ENCODE assay signal across 8 cellular contexts in genomic region chr7:94632338-94633024, GRCh38. TPM values are rescaled to one million over a fixed set of nuclear protein-coding genes. Genes with fewer than 3 reads are reported as not detected.
DNase-seq lines count a peak whose midpoint lies in the region; ATAC-seq and TF ChIP-seq lines count a peak whose summit lies in the region.

No MANE protein-coding gene starts in this region.

- no peaks in the 10 kb centered on the region for H3K27me3 ChIP-seq in hepatocyte

- DNase-seq in DMS53 treated with DMSO at 0.1 percent for 48 hours (lab: John Stamatoyannopoulos, UW; ENCODE audit: unreplicated experiment) = peak; percentile 22
- DNase-seq in HFFc6 = peak; percentile 86
- DNase-seq in OCI-M1 (lab: John Stamatoyannopoulos, UW) = peak; percentile 35
- DNase-seq in hepatocyte (ENCODE audit: low spot score) = peak; percentile 30
- DNase-seq in coronary artery (ENCODE audit: low spot score) = no peak
- no peak for DNase-seq in left lobe of liver (ENCODE audit: low spot score)
- DNase-seq in stimulated activated naive CD4-positive, alpha-beta T cell treated with Interleukin-2 at 50 U/mL for 16 hours (lab: John Stamatoyannopoulos, UW) = no peak

- TF ChIP-seq CTCF in HFFc6 (IDR thresholded peaks at IDR 0.05) (no peak), hepatocyte (IDR thresholded peaks at IDR 0.05; ENCODE audit: poor library complexity) (no peak), coronary artery (IDR thresholded peaks at IDR 0.05) (no peak)

- H3K36me3 ChIP-seq in hepatocyte (replicated peaks; ENCODE audit: insufficient read depth, low read depth) = no peaks in the 10 kb centered on the region

- H3K4me1 ChIP-seq in hepatocyte (ENCODE audit: insufficient read depth) = peaks cover 10% of the 10 kb centered on the region

- no peaks in the 10 kb centered on the region for H4K20me1 ChIP-seq in hepatocyte (ENCODE audit: insufficient read depth, poor library complexity, severe bottlenecking)

- H3K27ac ChIP-seq in hepatocyte (peak overlapping the region; percentile 29), coronary artery (no peak overlapping the region)

- H3K9me3 Mint-ChIP-seq in HFFc6 = no peaks in the 10 kb centered on the region

- H2AFZ ChIP-seq in hepatocyte = no peak overlapping the region

- ATAC-seq in left lobe of liver = no peak
- no peak for ATAC-seq in HG03175 (IDR thresholded peaks at IDR 0.05; ENCODE audit: unreplicated experiment)

- peaks cover 33% of the 10 kb centered on the region for H3K4me1 Mint-ChIP-seq in HFFc6 (ENCODE audit: low read depth)

- no peak overlapping the region for H3K4me3 ChIP-seq in hepatocyte
- H3K4me3 ChIP-seq in coronary artery = no peak overlapping the region

- H3K4me3 Mint-ChIP-seq in HFFc6 = peak overlapping the region; percentile 70; the same call in 1 of the 2 replicates

- WGBS in hepatocyte (ENCODE audit: low lambda C conversion rate, missing lambda C conversion rate) = 39% methylated on average over 5 of the region's 5 CpGs

- peaks cover 52% of the 10 kb centered on the region for H3K79me2 ChIP-seq in hepatocyte

- H3K27me3 Mint-ChIP-seq in HFFc6 (ENCODE audit: insufficient read depth) = no peaks in the 10 kb centered on the region

- H3K9me2 ChIP-seq in hepatocyte (replicated peaks; ENCODE audit: insufficient read depth) = no peaks in the 10 kb centered on the region

- H3K27ac Mint-ChIP-seq in HFFc6 = peak overlapping the region; percentile 90

- H3K9me3 ChIP-seq in hepatocyte (ENCODE audit: low read depth) = no peaks in the 10 kb centered on the region

- peak overlapping the region; percentile 49 for H3K4me2 ChIP-seq in hepatocyte

- no peaks in the 10 kb centered on the region for H3K36me3 Mint-ChIP-seq in HFFc6 (ENCODE audit: low read depth)

RNA-seq across cellular contexts. Expression of gene SGCE, which starts 23.5 kb away (rescaled TPM):
- 10 to 100 TPM; 30.2 to 52.7 (median 49.0) TPM for total RNA-seq in HFFc6 (2021; fragmentation: NEBNext Ultra II Directional; extraction: Animal tissue kit (Norgen Biotek cat#: 25700))
- total RNA-seq in hepatocyte (64.5 and 77.6 TPM in 2 replicates), left lobe of liver (6.5 TPM)
- 98.4 and 114 TPM in 2 replicates for polyA plus RNA-seq in hepatocyte

Comparison
In these comparisons a context has a peak if more than half of its experiments do, and no peak if none do; other contexts are left out.
1. DNase-seq: peak in DMS53 treated with DMSO at 0.1 percent for 48 hours (single experiment), HFFc6 (single experiment), OCI-M1 (single experiment) and hepatocyte (single experiment); none in coronary artery (single experiment), left lobe of liver (single experiment) and stimulated activated naive CD4-positive, alpha-beta T cell treated with Interleukin-2 at 50 U/mL for 16 hours (single experiment).